8 cellular contexts compared by ENCODE assay signal in the genomic region with DNA sequence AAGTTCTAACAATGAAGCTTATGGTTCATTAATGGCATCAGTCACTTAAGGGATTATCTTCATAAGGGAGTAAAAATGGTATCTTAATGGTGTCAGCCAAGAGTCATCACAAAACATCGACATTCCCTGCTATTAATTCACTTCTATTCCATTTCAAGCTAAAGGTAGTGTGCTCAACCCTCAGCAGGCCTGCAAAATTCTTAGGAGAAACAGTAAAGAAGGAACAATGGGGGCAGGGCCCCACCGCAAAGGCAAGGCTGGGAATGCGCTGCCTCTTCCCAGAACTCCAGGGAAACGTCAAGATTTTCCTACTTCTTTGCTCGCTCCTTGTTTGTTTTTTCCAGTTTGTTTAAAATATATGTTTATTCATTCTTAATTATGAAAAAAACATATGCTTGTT.
A peak's percentile ranks its signal among the peaks of the same experiment; 100 is the strongest.
DNase-seq lines count a peak whose midpoint lies in the region; ATAC-seq, FAIRE-seq and TF ChIP-seq lines count a peak whose summit lies in the region.

No MANE protein-coding gene starts in this region.

- no peak overlapping the region for H3K14ac ChIP-seq in neuronal stem cell (ENCODE audit: low read length)

- H4K8ac ChIP-seq in neuronal stem cell (ENCODE audit: low read depth, low read length) = no peak overlapping the region

- no peaks in the 10 kb centered on the region for H3K9me3 ChIP-seq in MM.1S (replicated peaks; ENCODE audit: insufficient read depth, low read length)
- H3K9me3 ChIP-seq in endothelial cell of umbilical vein (replicated peaks; ENCODE audit: control insufficient read depth, insufficient read depth, low read length) = no peaks in the 10 kb centered on the region
- H3K9me3 ChIP-seq in neuronal stem cell (replicated peaks in 1 of 2; ENCODE audit: control insufficient read depth in 2 of 2, insufficient read depth in 1 of 2, low read depth in 1 of 2, low read length in 2 of 2) = peaks cover 5 to 6% of the 10 kb centered on the region in 2 donors

- H3K4me3 ChIP-seq in MM.1S (ENCODE audit: low read length) = no peak overlapping the region
- no peak overlapping the region for H3K4me3 ChIP-seq in endothelial cell of umbilical vein (replicated peaks in 1 of 3; ENCODE audit: insufficient read depth in 1 of 3, low read depth in 1 of 3, low read length in 3 of 3)
- peak overlapping the region in 1 of 2 donors; percentile 32 for H3K4me3 ChIP-seq in neuronal stem cell (ENCODE audit: low read length in 2 of 2)

- no peak overlapping the region for H2BK5ac ChIP-seq in neuronal stem cell (ENCODE audit: low read length)

- no TSS peak for BruUV-seq in endothelial cell of umbilical vein (replicated peaks; lab: Mats Ljungman, UMichigan)

- H2AFZ ChIP-seq in MM.1S (ENCODE audit: low read length) (no peak overlapping the region), endothelial cell of umbilical vein (ENCODE audit: low read depth, low read length) (no peak overlapping the region), neuronal stem cell (ENCODE audit: low read length) (peak overlapping the region; percentile 93)

- H3K23ac ChIP-seq in neuronal stem cell (ENCODE audit: low read depth, low read length, poor library complexity) = no peak overlapping the region

- peak; percentile 6 for DNase-seq in AG08395 (ENCODE audit: low spot score)
- no peak for DNase-seq in MM.1S
- DNase-seq in endothelial cell of umbilical vein (ENCODE audit: low read depth, low spot score) = no peak
- peak; percentile 18 for DNase-seq in neuronal stem cell (ENCODE audit: low spot score)
- DNase-seq in NCI-H748 (lab: John Stamatoyannopoulos, UW; ENCODE audit: unreplicated experiment) = no peak
- no peak for DNase-seq in iPS-NIHi7 (ENCODE audit: extremely low spot score)
- DNase-seq in NCI-H2107 treated with DMSO at 0.1 percent for 48 hours (lab: John Stamatoyannopoulos, UW; ENCODE audit: unreplicated experiment) = no peak

- ATAC-seq in GM21737 (IDR thresholded peaks at IDR 0.05; ENCODE audit: unreplicated experiment) = no peak

- FAIRE-seq in endothelial cell of umbilical vein (lab: Jason Lieb, UNC) = peak; percentile 18

- no peak overlapping the region for H3K18ac ChIP-seq in neuronal stem cell (ENCODE audit: low read length)

- H3K4me1 ChIP-seq in MM.1S (ENCODE audit: low read length) (0 out of 2 replicates have a peak, but pooled peaks cover 4% of the 10 kb centered on the region), endothelial cell of umbilical vein (ENCODE audit: control insufficient read depth, extremely low read depth, insufficient read depth, low read length) (peaks cover 4% of the 10 kb centered on the region), neuronal stem cell (ENCODE audit: control insufficient read depth in 2 of 2, insufficient read depth in 1 of 2, low read depth in 1 of 2, low read length in 2 of 2) (peaks cover 16 to 18% of the 10 kb centered on the region in 2 donors)

- CTCF ChIA-PET in endothelial cell of umbilical vein (lab: Charles Lee) = interaction anchor here (0.5 to 5.4 kb wide), 15 partner anchors 9 to 455 kb away, joined by 3 to 41 read pairs (median 4); no protein-coding TSS in a partner anchor

- H3K79me1 ChIP-seq in neuronal stem cell (ENCODE audit: low read depth, low read length) = no peaks in the 10 kb centered on the region

- H3K4me2 ChIP-seq in MM.1S (ENCODE audit: low read depth, low read length) (peak overlapping the region; percentile 44; the same call in 1 of the 2 replicates), endothelial cell of umbilical vein (ENCODE audit: insufficient read depth, low read length) (peak overlapping the region; percentile 58), neuronal stem cell (ENCODE audit: insufficient read depth, low read length, poor library complexity, severe bottlenecking) (peak overlapping the region; percentile 22)

- no peaks in the 10 kb centered on the region for H4K20me1 ChIP-seq in MM.1S (ENCODE audit: insufficient read depth, low read length)
- H4K20me1 ChIP-seq in endothelial cell of umbilical vein (replicated peaks; ENCODE audit: control insufficient read depth, extremely low read depth, insufficient read depth, low read length) = no peaks in the 10 kb centered on the region

- H3K36me3 ChIP-seq in MM.1S (replicated peaks; ENCODE audit: insufficient read depth, low read length) = no peaks in the 10 kb centered on the region
- H3K36me3 ChIP-seq in endothelial cell of umbilical vein (ENCODE audit: control insufficient read depth in 2 of 2, extremely low read depth in 1 of 2, insufficient read depth in 2 of 2, low read length in 2 of 2) = no peaks in the 10 kb centered on the region
- H3K36me3 ChIP-seq in neuronal stem cell (replicated peaks in 1 of 2; ENCODE audit: control insufficient read depth in 2 of 2, insufficient read depth in 2 of 2, low read length in 2 of 2) = no peaks in the 10 kb centered on the region

- no peaks in the 10 kb centered on the region for H3K9me1 ChIP-seq in endothelial cell of umbilical vein (replicated peaks; ENCODE audit: control insufficient read depth, extremely low read depth, insufficient read depth, low read length)

- H4K91ac ChIP-seq in neuronal stem cell (ENCODE audit: low read depth, low read length, poor library complexity) = no peak overlapping the region

- intact Hi-C loops in endothelial cell of umbilical vein (cut with micrococcal nuclease) = loop anchor here (1.0 kb wide), 2 partner anchors 253 to 284 kb away; no protein-coding TSS in a partner anchor

- H3K79me2 ChIP-seq in MM.1S (ENCODE audit: low read length) (no peaks in the 10 kb centered on the region), endothelial cell of umbilical vein (ENCODE audit: control insufficient read depth, insufficient read depth, low read length) (no peaks in the 10 kb centered on the region)

- H2BK15ac ChIP-seq in neuronal stem cell (ENCODE audit: low read length) = no peak overlapping the region

- POLR2A ChIA-PET in endothelial cell of umbilical vein (lab: Charles Lee) = no interaction called here

- H3F3A ChIP-seq in MM.1S (ENCODE audit: insufficient read depth, low read length) = no peaks in the 10 kb centered on the region

- dilution Hi-C loops in endothelial cell of umbilical vein (cut with MboI; ENCODE audit: extremely low pct_ligation_motif_present, low sequenced_read_pairs) = no loop called here

- H2BK120ac ChIP-seq in neuronal stem cell (ENCODE audit: low read depth, low read length) = no peak overlapping the region

- H2AK5ac ChIP-seq in neuronal stem cell (ENCODE audit: low read depth, low read length) = no peak overlapping the region

- H3K27me3 ChIP-seq in MM.1S (replicated peaks; ENCODE audit: insufficient read depth, low read length) = no peaks in the 10 kb centered on the region
- peaks cover 56 to 57% of the 10 kb centered on the region in 2 experiments for H3K27me3 ChIP-seq in endothelial cell of umbilical vein (ENCODE audit: control insufficient read depth in 2 of 2, insufficient read depth in 2 of 2, low read length in 2 of 2)
- peaks cover 0 to 4% (median 0%) of the 10 kb centered on the region in 3 experiments for H3K27me3 ChIP-seq in neuronal stem cell (ENCODE audit: control insufficient read depth in 3 of 3, insufficient read depth in 3 of 3, low read depth in 1 of 3, low read length in 3 of 3)

- H2BK12ac ChIP-seq in neuronal stem cell (ENCODE audit: low read length) = no peak overlapping the region

- H3K9ac ChIP-seq in MM.1S (ENCODE audit: low read length) = no peak overlapping the region
- H3K9ac ChIP-seq in endothelial cell of umbilical vein (replicated peaks; ENCODE audit: extremely low read depth, insufficient read depth, low read length) = no peak overlapping the region
- H3K9ac ChIP-seq in neuronal stem cell (ENCODE audit: low read depth, low read length, poor library complexity) = no peak overlapping the region

- no peak overlapping the region for H3K27ac ChIP-seq in MM.1S (ENCODE audit: low read length)
- H3K27ac ChIP-seq in endothelial cell of umbilical vein (ENCODE audit: insufficient read depth, low read depth, low read length) = no peak overlapping the region
- no peak overlapping the region for H3K27ac ChIP-seq in neuronal stem cell (replicated peaks; ENCODE audit: low read length)

- H3K4ac ChIP-seq in neuronal stem cell (ENCODE audit: low read length) = no peak overlapping the region

- no peaks in the 10 kb centered on the region for H3K9me2 ChIP-seq in MM.1S (replicated peaks; ENCODE audit: insufficient read depth, low read length)

- TF ChIP-seq CTCF in MM.1S (IDR thresholded peaks at IDR 0.05; ENCODE audit: low read length) = no peak
- no peak for TF ChIP-seq CTCF in endothelial cell of umbilical vein (IDR thresholded peaks at IDR 0.05; ENCODE audit: extremely low read depth in 1 of 2, insufficient read depth in 1 of 2, low read depth in 1 of 2, low read length in 2 of 2)

- no peak for TF ChIP-seq POLR2A in endothelial cell of umbilical vein (IDR thresholded peaks at IDR 0.05; ENCODE audit: low read depth, low read length)

- no CpG with 5 or more reads among the region's 5 CpGs for WGBS in neuronal stem cell (ENCODE audit: extremely low coverage in 2 of 2, insufficient read length in 2 of 2, insufficient replicate concordance in 1 of 2), 2 donors

TF ChIP-seq in endothelial cell of umbilical vein, 7 proteins besides CTCF, POLR2A, EP300 and RAD21:
- no peak for TF ChIP-seq EZH2 (IDR thresholded peaks at IDR 0.05; ENCODE audit: borderline replicate concordance, low read depth, low read length, severe bottlenecking)
- no peak for TF ChIP-seq GATA2 (IDR thresholded peaks at IDR 0.05; ENCODE audit: insufficient read depth, insufficient read length, low read depth, low read length)
- TF ChIP-seq POLR2AphosphoS5 (IDR thresholded peaks at IDR 0.05; ENCODE audit: insufficient read depth, low read depth, low read length) = no peak
- TF ChIP-seq MYC (IDR thresholded peaks at IDR 0.05; ENCODE audit: low read depth, low read length) = no peak
- no peak for TF ChIP-seq MAX (IDR thresholded peaks at IDR 0.05; ENCODE audit: insufficient read depth, insufficient read length)
- TF ChIP-seq FOS (IDR thresholded peaks at IDR 0.05; ENCODE audit: borderline replicate concordance, insufficient read depth, low read length) = no peak
- no peak for TF ChIP-seq JUN (IDR thresholded peaks at IDR 0.05; ENCODE audit: borderline replicate concordance, insufficient read depth, insufficient read length, low read depth)

Comparison
In these comparisons a context has a peak if more than half of its experiments do, and no peak if none do; other contexts are left out.
1. DNase-seq: peak in AG08395 (single experiment) and neuronal stem cell (single experiment); none in MM.1S (single experiment), endothelial cell of umbilical vein (single experiment), NCI-H748 (single experiment), iPS-NIHi7 (single experiment) and NCI-H2107 treated with DMSO at 0.1 percent for 48 hours (single experiment).
2. Peak in every context shown above with its lines, with median percentiles within 50 percentile points of each other: H3K4me2 ChIP-seq.